In the genomic region with DNA sequence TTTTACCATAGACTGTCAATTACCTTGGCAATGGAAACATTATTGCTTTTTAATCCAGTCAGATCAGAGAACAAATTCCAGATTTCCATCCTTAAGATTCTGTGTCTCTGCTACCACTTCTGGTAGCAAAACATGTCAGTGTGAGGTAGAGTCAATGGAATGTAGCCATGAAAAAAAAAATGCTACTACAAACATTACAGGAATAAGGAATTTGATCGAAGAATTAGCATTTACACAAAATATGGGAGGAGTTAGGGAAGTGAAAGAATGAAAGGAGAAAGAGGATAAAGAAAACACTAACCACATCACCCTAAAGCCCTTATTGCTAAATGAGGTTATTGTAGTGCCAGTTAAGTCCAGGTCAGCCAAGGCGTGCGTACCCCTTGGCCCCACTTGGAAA, we compare ENCODE assay signal across 27 cellular contexts. TPM values are rescaled to one million over a fixed set of nuclear protein-coding genes. Genes with fewer than 3 reads are reported as not detected.
"Had no signal": no experiment of that assay in that cellular context is flagged by ENCODE, and none has a peak within 500 bp of the region (broad histone marks: within the 10 kb centered on the region; RNA-seq: fewer than 3 reads in every experiment).

No MANE protein-coding gene starts in this region.

- H3K27me3 Mint-ChIP-seq: activated B cell treated with CpG ODN at 0.5 μM for 24 hours; activated CD4-positive, alpha-beta T cell treated with anti-CD3 and anti-CD28 coated beads, Interleukin-2, amount 10 ng/mL, durations not matched to agents 24 days and 14 days; activated naive CD8-positive, alpha-beta T cell treated with anti-CD3 and anti-CD28 coated beads, Interleukin-2, amount 50 U/mL, for 24 hours; T-helper 17 cell had no signal

- H3K9me3 ChIP-seq: Peyer's patch, SJSA1 had no signal

- DNase-seq: activated B cell treated with CpG ODN at 0.5 μM for 24 hours; activated CD4-positive, alpha-beta T cell treated with anti-CD3 and anti-CD28 coated beads for 1 hour; activated CD4-positive, alpha-beta T cell treated with anti-CD3 and anti-CD28 coated beads, Interleukin-2, amount 10 ng/mL, durations not matched to agents 24 days and 14 days; activated CD4-positive, alpha-beta T cell treated with anti-CD3 and anti-CD28 coated beads, Interleukin-2, amount 50 U/mL, for 48 hours; activated CD8-positive, alpha-beta memory T cell treated with anti-CD3 and anti-CD28 coated beads for 24 hours; activated effector memory CD4-positive, alpha-beta T cell treated with anti-CD3 and anti-CD28 coated beads, Interleukin-2, amount 50 U/mL, for 16 hours; activated naive CD4-positive, alpha-beta T cell treated with Interleukin-2 at 50 U/mL for 16 hours; activated naive CD8-positive, alpha-beta T cell treated with anti-CD3 and anti-CD28 coated beads, Interleukin-2, amount 50 U/mL, for 24 hours; activated T-cell treated with anti-CD3 and anti-CD28 coated beads, Interleukin-2, amount 50 U/mL, for 4 hours; amygdala; cerebellar nuclear complex; Karpas-422; MM.1S; NCI-H1092 treated with DMSO at 0.1 percent for 48 hours; NCI-H1417 treated with DMSO at 0.1 percent for 48 hours; NCI-H1694; NCI-H2029; NCI-H2107; NCI-H446; NCI-H524; Peyer's patch; SHP77; T-helper 17 cell; T-helper 9 cell had no signal

- H3K4me1 ChIP-seq: Peyer's patch, SJSA1 had no signal

- H3K4me1 Mint-ChIP-seq: activated B cell treated with CpG ODN at 0.5 μM for 24 hours; activated CD4-positive, alpha-beta T cell treated with anti-CD3 and anti-CD28 coated beads, Interleukin-2, amount 10 ng/mL, durations not matched to agents 24 days and 14 days; activated naive CD8-positive, alpha-beta T cell treated with anti-CD3 and anti-CD28 coated beads, Interleukin-2, amount 50 U/mL, for 24 hours had no signal

- H3K4me3 Mint-ChIP-seq: activated B cell treated with CpG ODN at 0.5 μM for 24 hours; activated CD4-positive, alpha-beta T cell treated with anti-CD3 and anti-CD28 coated beads, Interleukin-2, amount 10 ng/mL, durations not matched to agents 24 days and 14 days; activated naive CD8-positive, alpha-beta T cell treated with anti-CD3 and anti-CD28 coated beads, Interleukin-2, amount 50 U/mL, for 24 hours; activated T-cell treated with anti-CD3 and anti-CD28 coated beads, Interleukin-2, amount 50 U/mL, for 4 hours; T-helper 17 cell had no signal

- H3K4me3 ChIP-seq: Peyer's patch, SJSA1 had no signal

- H3K27ac Mint-ChIP-seq: activated B cell treated with CpG ODN at 0.5 μM for 24 hours; activated CD4-positive, alpha-beta T cell treated with anti-CD3 and anti-CD28 coated beads, Interleukin-2, amount 10 ng/mL, durations not matched to agents 24 days and 14 days; activated naive CD4-positive, alpha-beta T cell treated with anti-CD3 and anti-CD28 coated beads, Interleukin-2, amount 50 U/mL, for 72 hours; activated naive CD8-positive, alpha-beta T cell treated with anti-CD3 and anti-CD28 coated beads, Interleukin-2, amount 50 U/mL, for 24 hours had no signal

- H3K27me3 ChIP-seq: Peyer's patch, SJSA1 had no signal

- ATAC-seq: activated naive CD4-positive, alpha-beta T cell treated with anti-CD3 and anti-CD28 coated beads, Interleukin-2, amount 50 U/mL, for 72 hours; activated naive CD8-positive, alpha-beta T cell treated with anti-CD3 and anti-CD28 coated beads, Interleukin-2, amount 50 U/mL, for 24 hours; activated T-cell treated with anti-CD3 and anti-CD28 coated beads, Interleukin-2, amount 50 U/mL, for 4 hours; T-helper 17 cell had no signal

- H3K9me3 Mint-ChIP-seq: activated B cell treated with CpG ODN at 0.5 μM for 24 hours; activated CD4-positive, alpha-beta T cell treated with anti-CD3 and anti-CD28 coated beads, Interleukin-2, amount 10 ng/mL, durations not matched to agents 24 days and 14 days; activated naive CD4-positive, alpha-beta T cell treated with anti-CD3 and anti-CD28 coated beads, Interleukin-2, amount 50 U/mL, for 72 hours; activated naive CD8-positive, alpha-beta T cell treated with anti-CD3 and anti-CD28 coated beads, Interleukin-2, amount 50 U/mL, for 24 hours; activated T-cell treated with anti-CD3 and anti-CD28 coated beads, Interleukin-2, amount 50 U/mL, for 4 hours had no signal

- H3K27ac ChIP-seq: Peyer's patch, SJSA1 had no signal

RNA-seq across cellular contexts. Expression of a gene that starts 50.8 kb away (rescaled TPM):
- total RNA-seq: activated B cell treated with CpG ODN at 0.5 μM for 24 hours; activated CD4-positive, alpha-beta T cell treated with anti-CD3 and anti-CD28 coated beads, Interleukin-2, amount 10 ng/mL, durations not matched to agents 24 days and 14 days; activated naive CD4-positive, alpha-beta T cell treated with anti-CD3 and anti-CD28 coated beads, Interleukin-2, amount 50 U/mL, for 72 hours; activated T-cell treated with anti-CD3 and anti-CD28 coated beads, Interleukin-2, amount 50 U/mL, for 4 hours; cardiac septum; Peyer's patch; SJSA1; T-helper 17 cell had no signal
